ENCODE assay signal across 1 cellular context in the genomic region with DNA sequence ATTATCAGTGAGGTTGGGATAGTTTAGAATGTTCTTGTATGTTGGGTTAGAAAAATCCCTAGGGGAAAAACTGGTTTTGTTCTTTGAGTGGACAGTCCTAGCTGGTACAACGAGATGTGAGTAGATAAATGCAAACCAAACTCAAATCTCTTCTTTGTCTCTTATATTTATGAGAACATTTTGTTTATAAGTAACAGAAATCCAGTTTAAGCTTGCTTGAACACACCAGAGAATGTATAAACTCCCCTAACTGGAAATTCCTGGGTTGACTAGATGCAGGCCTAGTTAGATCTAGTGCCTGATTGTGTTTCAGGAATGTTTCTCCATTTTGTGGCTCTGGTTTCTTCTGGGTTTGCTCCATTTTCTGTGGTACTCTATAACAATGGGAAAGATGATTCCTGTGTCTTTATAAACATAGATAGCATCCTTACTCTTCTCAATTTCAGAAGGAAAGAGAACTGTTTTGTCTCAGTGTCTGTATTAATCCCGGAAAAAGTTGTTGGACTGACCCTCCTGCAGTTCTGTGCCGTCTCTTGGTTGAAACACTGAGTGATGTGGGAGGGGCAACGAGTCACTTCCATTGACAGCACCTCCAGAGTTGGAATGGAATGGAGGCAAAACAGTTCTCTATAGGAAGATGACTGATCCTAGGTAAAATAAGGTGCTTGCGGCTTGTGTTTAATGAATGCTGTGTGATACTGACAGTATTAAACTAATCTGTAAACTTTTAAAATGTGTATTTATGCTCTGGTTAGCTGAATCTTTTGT.
TF ChIP-seq lines count a peak whose summit lies in the region.

No MANE protein-coding gene starts in this region.

TF ChIP-seq in GM23338, 12 proteins besides CTCF, POLR2A, EP300 and RAD21 (continued from another document):
- TF ChIP-seq ZNF462 (CRISPR knock-in tag; IDR thresholded peaks at IDR 0.05) (no peak), CREB1 (CRISPR knock-in tag; IDR thresholded peaks at IDR 0.05; ENCODE audit: low read depth) (no peak), EZH2phosphoT487 (IDR thresholded peaks at IDR 0.05; ENCODE audit: unreplicated experiment) (no peak), NANOG (IDR thresholded peaks at IDR 0.05; ENCODE audit: borderline replicate concordance) (no peak), JUNB (IDR thresholded peaks at IDR 0.05; ENCODE audit: unreplicated experiment) (no peak), ZNF114 (CRISPR knock-in tag; IDR thresholded peaks at IDR 0.05) (no peak), POLR2AphosphoS5 (IDR thresholded peaks at IDR 0.05; ENCODE audit: low read depth) (no peak), EZH2 (IDR thresholded peaks at IDR 0.05; ENCODE audit: low read depth, unreplicated experiment) (no peak), ZNF331 (CRISPR knock-in tag; IDR thresholded peaks at IDR 0.05; ENCODE audit: low read depth) (no peak), ETS1 (IDR thresholded peaks at IDR 0.05) (no peak)
